Comparison of ENCODE assay signal across 8 cellular contexts in the genomic region with DNA sequence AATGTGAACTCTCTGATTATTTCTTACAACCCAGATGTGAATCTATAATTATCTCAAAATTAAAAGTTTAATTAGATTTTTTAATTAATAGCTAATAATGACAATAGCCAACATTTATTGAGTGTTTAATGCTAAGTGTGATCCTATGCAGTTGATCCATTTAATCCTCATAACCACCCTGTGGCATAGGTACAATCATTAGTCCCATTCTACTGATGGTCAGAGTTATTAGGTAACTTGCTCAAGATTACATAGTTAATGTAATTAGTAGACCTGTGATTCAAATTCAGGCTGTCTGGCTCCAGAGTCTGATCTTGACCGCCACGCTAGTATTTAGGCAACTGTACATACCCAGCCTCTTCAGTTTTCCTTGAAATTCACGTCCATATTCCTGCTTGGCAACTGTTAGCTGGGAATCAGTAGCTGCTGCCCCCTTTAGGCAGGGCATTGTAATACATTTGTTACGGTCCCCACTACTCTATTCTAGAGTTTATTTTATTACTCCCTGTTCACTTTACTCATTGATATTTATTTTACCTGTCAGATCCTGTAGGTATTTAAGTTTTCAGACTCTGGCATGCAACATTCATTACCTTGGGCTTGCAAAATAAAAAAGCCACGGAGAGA. TPM values are rescaled to one million over a fixed set of nuclear protein-coding genes. Genes with fewer than 3 reads are reported as not detected.
A peak's percentile ranks its signal among the peaks of the same experiment; 100 is the strongest.
DNase-seq lines count a peak whose midpoint lies in the region; ATAC-seq and TF ChIP-seq lines count a peak whose summit lies in the region.

No MANE protein-coding gene starts in this region.

- no peaks in the 10 kb centered on the region for H3K27me3 ChIP-seq in right atrium auricular region
- no peaks in the 10 kb centered on the region for H3K27me3 ChIP-seq in esophagus muscularis mucosa

- no peak for ATAC-seq in Right ventricle myocardium superior (ENCODE audit: poor library complexity)

- H3K9me3 Mint-ChIP-seq in type B pancreatic cell: peaks cover 1% of the 10 kb centered on the region

- intact Hi-C loops in Right ventricle myocardium superior (cut with DNase I) (no loop called here), esophagus muscularis mucosa (cut with DNase I) (no loop called here)

- H3K9me3 ChIP-seq in right atrium auricular region (no peaks in the 10 kb centered on the region), esophagus muscularis mucosa (peaks cover 0 to 14% (median 4%) of the 10 kb centered on the region in 4 donors)

- no peak for TF ChIP-seq POLR2A in esophagus muscularis mucosa (IDR thresholded peaks at IDR 0.05; ENCODE audit: low read depth)

- H3K4me3 Mint-ChIP-seq in type B pancreatic cell: no peak overlapping the region

- H3K4me3 ChIP-seq in right atrium auricular region: no peak overlapping the region
- H3K4me3 ChIP-seq in esophagus muscularis mucosa: no peak overlapping the region

- DNase-seq in right atrium auricular region (ENCODE audit: low spot score) (no peak), Right ventricle myocardium superior (no peak), NCI-H2029 (lab: John Stamatoyannopoulos, UW) (peak; percentile 9), esophagus muscularis mucosa (ENCODE audit: extremely low spot score) (no peak), type B pancreatic cell (ENCODE audit: extremely low spot score, unreplicated experiment) (no peak), DMS114 treated with DMSO at 0.1 percent for 48 hours (lab: John Stamatoyannopoulos, UW; ENCODE audit: unreplicated experiment) (no peak)
- DNase-seq in stimulated activated naive CD4-positive, alpha-beta T cell (lab: John Stamatoyannopoulos, UW): no peak
- no peak for DNase-seq in activated effector memory CD4-positive, alpha-beta T cell treated with anti-CD3 and anti-CD28 coated beads, Interleukin-2, amount 50 U/mL, for 16 hours

- WGBS in esophagus muscularis mucosa: 58% methylated on average over 5 of the region's 5 CpGs

- H3K4me1 ChIP-seq in right atrium auricular region (no peaks in the 10 kb centered on the region), esophagus muscularis mucosa (no peaks in the 10 kb centered on the region)

- H3K36me3 Mint-ChIP-seq in type B pancreatic cell: no peaks in the 10 kb centered on the region

- H3K4me1 Mint-ChIP-seq in type B pancreatic cell (ENCODE audit: unreplicated experiment): no peaks in the 10 kb centered on the region

- H3K36me3 ChIP-seq in right atrium auricular region (no peaks in the 10 kb centered on the region), esophagus muscularis mucosa (no peaks in the 10 kb centered on the region)

- no peak for TF ChIP-seq EP300 in esophagus muscularis mucosa (IDR thresholded peaks at IDR 0.05)

- no peak overlapping the region for H3K27ac Mint-ChIP-seq in type B pancreatic cell

- H3K27me3 Mint-ChIP-seq in type B pancreatic cell: peaks cover under 1% of the 10 kb centered on the region

- H3K27ac ChIP-seq in right atrium auricular region (no peak overlapping the region), esophagus muscularis mucosa (replicated peaks in 1 of 4) (no peak overlapping the region)

- peak; percentile 34 to 60 for TF ChIP-seq CTCF in right atrium auricular region (IDR thresholded peaks at IDR 0.05)
- peak; percentile 25 to 55 (median 35) for TF ChIP-seq CTCF in esophagus muscularis mucosa (IDR thresholded peaks at IDR 0.05)
- TF ChIP-seq CTCF in type B pancreatic cell (conservative IDR thresholded peaks at IDR 0.05): peak; percentile 56

RNA-seq across cellular contexts. Expression of gene TEC, which starts 20.6 kb away (rescaled TPM):
- total RNA-seq in right atrium auricular region (1 to 10 TPM; 1.1 to 1.3 TPM), Right ventricle myocardium superior (1.7 TPM), esophagus muscularis mucosa (1 to 10 TPM; 1.5 to 2.2 (median 1.9) TPM), type B pancreatic cell (ENCODE audit: low replicate concordance) (1.8 and 3.8 TPM in 2 replicates)

RNA-seq across cellular contexts. Expression of gene SLAIN2, which starts 51.1 kb away (rescaled TPM):
- total RNA-seq in right atrium auricular region (100 to 1,000 TPM in 1 of 2 donors, 10 to 100 TPM in 1; 82.1 to 199 TPM), Right ventricle myocardium superior (110 TPM), esophagus muscularis mucosa (100 to 1,000 TPM in 2 of 4 donors, 10 to 100 TPM in 2; 82.5 to 165 (median 111) TPM), type B pancreatic cell (ENCODE audit: low replicate concordance) (55.8 and 68.5 TPM in 2 replicates)
